In the genomic region with DNA sequence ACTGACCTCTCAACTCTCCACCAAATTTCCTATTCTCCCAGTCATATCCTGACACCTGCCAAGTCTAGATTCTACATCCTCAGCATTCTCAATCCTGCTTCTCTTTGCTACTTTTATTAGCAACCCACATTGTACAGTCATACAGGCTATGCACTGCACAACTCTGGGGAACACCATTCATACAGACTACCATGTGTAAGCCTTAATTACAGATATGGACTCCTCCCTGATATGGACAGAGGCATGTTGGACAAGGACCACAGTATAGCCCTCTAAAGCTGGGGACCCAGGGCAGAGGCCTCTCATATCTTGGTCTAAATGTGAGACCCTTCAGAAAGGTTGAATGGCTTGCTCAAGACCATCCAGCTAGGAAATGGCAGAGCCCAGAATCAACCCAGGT, we compare ENCODE assay signal across 21 cellular contexts. TPM values are rescaled to one million over a fixed set of nuclear protein-coding genes. Genes with fewer than 3 reads are reported as not detected.
DNase-seq lines count a peak whose midpoint lies in the region; ATAC-seq and TF ChIP-seq lines count a peak whose summit lies in the region.
"Had no signal": no experiment of that assay in that cellular context is flagged by ENCODE, and none has a peak within 500 bp of the region (broad histone marks: within the 10 kb centered on the region; RNA-seq: fewer than 3 reads in every experiment).

No MANE protein-coding gene starts in this region.

- TF ChIP-seq CTCF in brain microvascular endothelial cell (IDR thresholded peaks at IDR 0.05; ENCODE audit: low read depth, low read length, missing control alignments): no peak

- peak overlapping the region; percentile 41 for H3K27ac Mint-ChIP-seq in activated CD8-positive, alpha-beta memory T cell treated with anti-CD3 and anti-CD28 coated beads, Interleukin-2, amount 10 ng/mL, durations not matched to agents 7 days and 5 days
- H3K27ac Mint-ChIP-seq in stimulated activated naive CD8-positive, alpha-beta T cell treated with anti-CD3 and anti-CD28 coated beads, Interleukin-15, amount 100 ng/mL, for 72 hours: no peak overlapping the region
- H3K27ac Mint-ChIP-seq: CD4-positive, alpha-beta T cell had no signal

- peaks cover 5% of the 10 kb centered on the region for H3K27me3 Mint-ChIP-seq in activated CD8-positive, alpha-beta memory T cell treated with anti-CD3 and anti-CD28 coated beads, Interleukin-2, amount 10 ng/mL, durations not matched to agents 7 days and 5 days
- H3K27me3 Mint-ChIP-seq in stimulated activated naive CD8-positive, alpha-beta T cell treated with anti-CD3 and anti-CD28 coated beads, Interleukin-15, amount 100 ng/mL, for 72 hours: peaks cover 8% of the 10 kb centered on the region
- H3K27me3 Mint-ChIP-seq: CD4-positive, alpha-beta T cell had no signal

- no peak overlapping the region for H3K4me3 ChIP-seq in brain microvascular endothelial cell (ENCODE audit: low read depth, low read length)
- H3K4me3 ChIP-seq: BLaER1 treated with 17β-estradiol and CSF1 and Interleukin-3, amounts not matched to agents 10 nM and 100 nM had no signal

- no peak for DNase-seq in activated CD8-positive, alpha-beta memory T cell treated with anti-CD3 and anti-CD28 coated beads, Interleukin-2, amount 10 ng/mL, durations not matched to agents 7 days and 5 days
- DNase-seq in activated CD8-positive, alpha-beta memory T cell treated with anti-CD3 and anti-CD28 coated beads for 24 hours: no peak
- no peak for DNase-seq in stimulated activated naive CD8-positive, alpha-beta T cell treated with anti-CD3 and anti-CD28 coated beads, Interleukin-15, amount 100 ng/mL, for 72 hours
- no peak for DNase-seq in stimulated activated naive CD8-positive, alpha-beta T cell treated with anti-CD3 and anti-CD28 coated beads, Interleukin-15, Interleukin-2, amounts not matched to agents 100 U/mL and 50 U/mL, for 24 hours
- DNase-seq in brain microvascular endothelial cell: no peak
- no peak for DNase-seq in Right ventricle myocardium inferior (ENCODE audit: missing footprints)
- DNase-seq: ACHN; AML-193; BE2C; CD4-positive, alpha-beta T cell; CD8-positive, alpha-beta memory T cell; DMS 273 treated with DMSO at 0.1 percent for 48 hours; DMS79; EL; GDM1; H7; HCEC 1CT had no signal

- no peaks in the 10 kb centered on the region for H3K36me3 Mint-ChIP-seq in activated CD8-positive, alpha-beta memory T cell treated with anti-CD3 and anti-CD28 coated beads, Interleukin-2, amount 10 ng/mL, durations not matched to agents 7 days and 5 days

- H3K36me3 ChIP-seq in brain microvascular endothelial cell (replicated peaks): no peaks in the 10 kb centered on the region
- H3K36me3 ChIP-seq: BE2C had no signal

- H3K27me3 ChIP-seq in brain microvascular endothelial cell (replicated peaks): no peaks in the 10 kb centered on the region
- H3K27me3 ChIP-seq: BE2C; BLaER1 treated with 17β-estradiol and CSF1 and Interleukin-3, amounts not matched to agents 10 nM and 100 nM had no signal

- CTCF ChIA-PET in activated CD8-positive, alpha-beta memory T cell treated with anti-CD3 and anti-CD28 coated beads, Interleukin-2, amount 10 ng/mL, durations not matched to agents 7 days and 5 days (lab: Charles Lee): interaction anchor here (1.8 kb wide), 1 partner anchor 203 kb away, joined by 3 read pairs; no protein-coding TSS in a partner anchor

- no peak for ATAC-seq in activated CD8-positive, alpha-beta memory T cell treated with anti-CD3 and anti-CD28 coated beads, Interleukin-2, amount 10 ng/mL, durations not matched to agents 7 days and 5 days
- ATAC-seq in stimulated activated naive CD8-positive, alpha-beta T cell treated with anti-CD3 and anti-CD28 coated beads, Interleukin-15, amount 100 ng/mL, for 72 hours: peak; percentile 31
- no peak for ATAC-seq in stimulated activated naive CD8-positive, alpha-beta T cell treated with anti-CD3 and anti-CD28 coated beads, Interleukin-15, Interleukin-2, amounts not matched to agents 100 U/mL and 50 U/mL, for 24 hours
- ATAC-seq in esophagus mucosa (peak; percentile 13), Right ventricle myocardium inferior (no peak)

- H3K9me3 Mint-ChIP-seq in activated CD8-positive, alpha-beta memory T cell treated with anti-CD3 and anti-CD28 coated beads, Interleukin-2, amount 10 ng/mL, durations not matched to agents 7 days and 5 days (ENCODE audit: low read depth): no peaks in the 10 kb centered on the region
- H3K9me3 Mint-ChIP-seq in stimulated activated naive CD8-positive, alpha-beta T cell treated with anti-CD3 and anti-CD28 coated beads, Interleukin-15, amount 100 ng/mL, for 72 hours: no peaks in the 10 kb centered on the region
- H3K9me3 Mint-ChIP-seq: CD4-positive, alpha-beta T cell; CD8-positive, alpha-beta memory T cell had no signal

- peaks cover 5% of the 10 kb centered on the region for H3K4me1 Mint-ChIP-seq in activated CD8-positive, alpha-beta memory T cell treated with anti-CD3 and anti-CD28 coated beads, Interleukin-2, amount 10 ng/mL, durations not matched to agents 7 days and 5 days
- H3K4me1 Mint-ChIP-seq in stimulated activated naive CD8-positive, alpha-beta T cell treated with anti-CD3 and anti-CD28 coated beads, Interleukin-15, amount 100 ng/mL, for 72 hours: peaks cover 6% of the 10 kb centered on the region
- H3K4me1 Mint-ChIP-seq: CD14-positive monocyte; CD8-positive, alpha-beta memory T cell had no signal

- H3K27ac ChIP-seq in brain microvascular endothelial cell: no peak overlapping the region
- H3K27ac ChIP-seq: 22Rv1; BLaER1 treated with 17β-estradiol and CSF1 and Interleukin-3, amounts not matched to agents 10 nM and 100 nM had no signal

- H3K4me3 Mint-ChIP-seq in activated CD8-positive, alpha-beta memory T cell treated with anti-CD3 and anti-CD28 coated beads, Interleukin-2, amount 10 ng/mL, durations not matched to agents 7 days and 5 days: no peak overlapping the region
- no peak overlapping the region for H3K4me3 Mint-ChIP-seq in stimulated activated naive CD8-positive, alpha-beta T cell treated with anti-CD3 and anti-CD28 coated beads, Interleukin-15, amount 100 ng/mL, for 72 hours
- H3K4me3 Mint-ChIP-seq: CD14-positive monocyte; CD4-positive, alpha-beta T cell; CD8-positive, alpha-beta memory T cell had no signal

- in situ Hi-C loops in brain microvascular endothelial cell (cut with HindIII; ENCODE audit: low pct_ligation_motif_present, low sequenced_read_pairs): no loop called here

- intact Hi-C loops in Right ventricle myocardium inferior (cut with DNase I): no loop called here

RNA-seq across cellular contexts. Expression of a gene that starts 36.3 kb away (rescaled TPM):
- total RNA-seq in activated CD8-positive, alpha-beta memory T cell treated with anti-CD3 and anti-CD28 coated beads, Interleukin-2, amount 10 ng/mL, durations not matched to agents 7 days and 5 days: 10 to 100 TPM; 69.5 to 76.1 TPM
- total RNA-seq in esophagus mucosa: 35.9 TPM
- total RNA-seq in Right ventricle myocardium inferior: 88.4 TPM

Comparison
In these comparisons a context has a peak if more than half of its experiments do, and no peak if none do; other contexts are left out.
1. ATAC-seq: peak in stimulated activated naive CD8-positive, alpha-beta T cell treated with anti-CD3 and anti-CD28 coated beads, Interleukin-15, amount 100 ng/mL, for 72 hours (single experiment) and esophagus mucosa (single experiment); none in activated CD8-positive, alpha-beta memory T cell treated with anti-CD3 and anti-CD28 coated beads, Interleukin-2, amount 10 ng/mL, durations not matched to agents 7 days and 5 days (single experiment), stimulated activated naive CD8-positive, alpha-beta T cell treated with anti-CD3 and anti-CD28 coated beads, Interleukin-15, Interleukin-2, amounts not matched to agents 100 U/mL and 50 U/mL, for 24 hours (single experiment) and Right ventricle myocardium inferior (single experiment).